33 cellular contexts compared by ENCODE assay signal in genomic region chr19:48450441-48450840, GRCh38.
"Had no signal": no experiment of that assay in that cellular context is flagged by ENCODE, and none has a peak within 500 bp of the region (broad histone marks: within the 10 kb centered on the region; RNA-seq: fewer than 3 reads in every experiment).

No MANE protein-coding gene starts in this region.

- H3K4me3 ChIP-seq: MG63, Peyer's patch, SJSA1 had no signal

- H3K27ac ChIP-seq: brain microvascular endothelial cell, Peyer's patch, SJSA1 had no signal

- DNase-seq: activated CD4-positive, alpha-beta T cell treated with anti-CD3 and anti-CD28 coated beads, Interleukin-2, amount 10 ng/mL, durations not matched to agents 24 days and 14 days; activated CD4-positive, alpha-beta T cell treated with anti-CD3 and anti-CD28 coated beads, Interleukin-2, amount 50 U/mL, for 4 hours; activated CD8-positive, alpha-beta T cell treated with anti-CD3 and anti-CD28 coated beads for 36 hours; activated effector memory CD4-positive, alpha-beta T cell treated with anti-CD3 and anti-CD28 coated beads, Interleukin-2, amount 50 U/mL, for 16 hours; activated naive CD4-positive, alpha-beta T cell; activated naive CD4-positive, alpha-beta T cell treated with anti-CD3 and anti-CD28 coated beads, Interleukin-2, amount 50 U/mL, for 16 hours; activated naive CD8-positive, alpha-beta T cell treated with anti-CD3 and anti-CD28 coated beads for 36 hours; activated T-cell treated with anti-CD3 and anti-CD28 coated beads, Interleukin-2, amount 50 U/mL, for 1 hour; activated T-cell treated with anti-CD3 and anti-CD28 coated beads, Interleukin-2, amount 50 U/mL, for 72 hours; amniotic stem cell; aorta; brain microvascular endothelial cell; central memory CD4-positive, alpha-beta T cell; Kasumi-1; KG1; MG63; NCI-H1048; NCI-H1105 treated with DMSO at 0.1 percent for 48 hours; NCI-H1436; NCI-H1694; NCI-H1930; NCI-H2081 treated with DMSO at 0.1 percent for 48 hours; NCI-H526; NCI-H748 treated with DMSO at 0.1 percent for 48 hours; NK-92 treated with Interleukin-12 subunit alpha and Interleukin-12 subunit beta, amount 100 ng/mL, for 24 hours; PC-3; Peyer's patch; RPMI8226; SHP77 treated with DMSO at 0.1 percent for 48 hours; SW 1271 had no signal

- H3K27me3 ChIP-seq: brain microvascular endothelial cell, MG63, Peyer's patch, SJSA1 had no signal

- FAIRE-seq: TTC549 had no signal

- ATAC-seq: activated CD8-positive, alpha-beta T cell treated with anti-CD3 and anti-CD28 coated beads for 36 hours; activated T-cell treated with anti-CD3 and anti-CD28 coated beads, Interleukin-2, amount 50 U/mL, for 72 hours; activated T-helper 17 cell treated with anti-CD3 and anti-CD28 coated beads, Interleukin-2, amount 50 U/mL, for 72 hours; PC-3 had no signal

- H3K9me3 ChIP-seq: MG63, Peyer's patch, SJSA1 had no signal
